31 cellular contexts compared by ENCODE assay signal in the genomic region with DNA sequence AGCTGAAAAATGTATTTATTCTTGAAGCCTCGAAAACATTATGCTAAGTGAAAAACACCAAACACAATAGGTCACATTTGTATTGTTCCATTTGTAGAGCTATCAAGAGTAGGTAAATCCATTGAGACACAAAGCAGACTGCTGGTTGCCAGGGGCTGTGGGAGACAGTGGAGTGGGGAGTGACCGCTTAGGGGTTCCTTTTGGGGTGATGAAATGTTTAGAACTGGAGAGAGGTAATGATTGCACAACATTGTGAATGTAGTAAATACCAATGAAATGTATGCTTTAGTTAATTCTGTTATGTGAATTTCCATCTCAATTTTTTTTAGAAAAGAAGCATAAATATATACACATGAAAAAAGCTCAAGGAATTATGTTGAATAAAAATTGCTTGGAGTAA.
"Had no signal": no experiment of that assay in that cellular context is flagged by ENCODE, and none has a peak within 500 bp of the region (broad histone marks: within the 10 kb centered on the region; RNA-seq: fewer than 3 reads in every experiment).

No MANE protein-coding gene starts in this region.

- H3K27me3 ChIP-seq: brain microvascular endothelial cell, Peyer's patch, SJSA1 had no signal

- H3K9me3 ChIP-seq: Peyer's patch, SJSA1, SK-N-SH had no signal

- DNase-seq: activated CD4-positive, alpha-beta memory T cell treated with anti-CD3 and anti-CD28 coated beads for 36 hours; activated CD4-positive, alpha-beta T cell treated with anti-CD3 and anti-CD28 coated beads, Interleukin-2, amount 50 U/mL, for 1 hour; activated CD8-positive, alpha-beta memory T cell treated with anti-CD3 and anti-CD28 coated beads for 24 hours; activated CD8-positive, alpha-beta memory T cell treated with anti-CD3 and anti-CD28 coated beads, Interleukin-2, amount 10 ng/mL, durations not matched to agents 7 days and 5 days; activated gamma-delta T cell treated with Interleukin-2 at 50 U/mL for 16 hours; activated naive CD4-positive, alpha-beta T cell treated with anti-CD3 and anti-CD28 coated beads for 36 hours; activated T-cell treated with anti-CD3 and anti-CD28 coated beads, Interleukin-2, amount 50 U/mL, for 4 hours; amniotic stem cell; aorta; brain microvascular endothelial cell; central memory CD4-positive, alpha-beta T cell; NCI-H1048; NCI-H1105 treated with DMSO at 0.1 percent for 48 hours; NCI-H1436 treated with DMSO at 0.1 percent for 48 hours; NCI-H1694 treated with DMSO at 0.1 percent for 48 hours; NCI-H2029; NCI-H510A; NCI-H526; NCI-H748 treated with DMSO at 0.1 percent for 48 hours; NK-92 treated with Interleukin-12 subunit alpha and Interleukin-12 subunit beta, amount 100 ng/mL, for 24 hours; PC-3; Peyer's patch; RPMI8226; SHP77 treated with DMSO at 0.1 percent for 48 hours; SK-N-SH had no signal

- H3K4me3 Mint-ChIP-seq: activated CD4-positive, alpha-beta memory T cell treated with anti-CD3 and anti-CD28 coated beads for 36 hours; activated CD8-positive, alpha-beta memory T cell treated with anti-CD3 and anti-CD28 coated beads, Interleukin-2, amount 10 ng/mL, durations not matched to agents 7 days and 5 days; activated naive CD4-positive, alpha-beta T cell treated with anti-CD3 and anti-CD28 coated beads for 36 hours; activated T-cell treated with anti-CD3 and anti-CD28 coated beads, Interleukin-2, amount 50 U/mL, for 4 hours; activated T-helper 1 cell treated with anti-CD3 and anti-CD28 coated beads, Interleukin-12 subunit alpha, Interleukin-12 subunit beta, Interleukin-2, Interleukin-4 antibody, amounts not matched to agents 30 ng/mL and 10 ng/mL and 1 ng/mL, durations not matched to agents 14 hours and 24 hours and 36 hours; T-helper 1 cell treated with Interleukin-12 subunit alpha and Interleukin-12 subunit beta and Interleukin-4 antibody, amounts not matched to agents 30 μg/mL and 1 μg/mL, for 36 hours; T-helper 2 cell treated with Interferon-gamma antibody and Interleukin-4, amounts not matched to agents 5 μg/mL and 100 μg/mL, for 36 hours had no signal

- H3K9ac ChIP-seq: SK-N-SH had no signal

- H3K27me3 Mint-ChIP-seq: activated CD4-positive, alpha-beta memory T cell treated with anti-CD3 and anti-CD28 coated beads for 36 hours; activated CD8-positive, alpha-beta memory T cell treated with anti-CD3 and anti-CD28 coated beads, Interleukin-2, amount 10 ng/mL, durations not matched to agents 7 days and 5 days had no signal

- H3K4me3 ChIP-seq: Peyer's patch, SJSA1 had no signal

- H3K4me1 ChIP-seq: Peyer's patch, SJSA1 had no signal

- H3K4me1 Mint-ChIP-seq: activated CD8-positive, alpha-beta memory T cell treated with anti-CD3 and anti-CD28 coated beads, Interleukin-2, amount 10 ng/mL, durations not matched to agents 7 days and 5 days had no signal

- ATAC-seq: activated CD8-positive, alpha-beta memory T cell treated with anti-CD3 and anti-CD28 coated beads, Interleukin-2, amount 10 ng/mL, durations not matched to agents 7 days and 5 days; activated naive CD4-positive, alpha-beta T cell treated with anti-CD3 and anti-CD28 coated beads, Interleukin-2, amount 50 U/mL, for 72 hours; activated T-cell treated with anti-CD3 and anti-CD28 coated beads, Interleukin-2, amount 50 U/mL, for 4 hours; PC-3 had no signal

- H3K4me2 ChIP-seq: SK-N-SH had no signal

- FAIRE-seq: TTC549 had no signal

- H3K27ac ChIP-seq: brain microvascular endothelial cell, Peyer's patch, SJSA1 had no signal

- H3K27ac Mint-ChIP-seq: activated CD4-positive, alpha-beta memory T cell treated with anti-CD3 and anti-CD28 coated beads for 36 hours; activated CD8-positive, alpha-beta memory T cell treated with anti-CD3 and anti-CD28 coated beads, Interleukin-2, amount 10 ng/mL, durations not matched to agents 7 days and 5 days; activated naive CD4-positive, alpha-beta T cell treated with anti-CD3 and anti-CD28 coated beads for 36 hours; activated naive CD4-positive, alpha-beta T cell treated with anti-CD3 and anti-CD28 coated beads, Interleukin-2, amount 50 U/mL, for 72 hours; activated T-helper 1 cell treated with anti-CD3 and anti-CD28 coated beads, Interleukin-12 subunit alpha, Interleukin-12 subunit beta, Interleukin-2, Interleukin-4 antibody, amounts not matched to agents 30 ng/mL and 10 ng/mL and 1 ng/mL, durations not matched to agents 14 hours and 24 hours and 36 hours; T-helper 1 cell treated with Interleukin-12 subunit alpha and Interleukin-12 subunit beta and Interleukin-4 antibody, amounts not matched to agents 30 μg/mL and 1 μg/mL, for 36 hours; T-helper 2 cell treated with Interferon-gamma antibody and Interleukin-4, amounts not matched to agents 5 μg/mL and 100 μg/mL, for 36 hours had no signal

- H3K9me3 Mint-ChIP-seq: activated naive CD4-positive, alpha-beta T cell treated with anti-CD3 and anti-CD28 coated beads for 36 hours; activated naive CD4-positive, alpha-beta T cell treated with anti-CD3 and anti-CD28 coated beads, Interleukin-2, amount 50 U/mL, for 72 hours; activated T-cell treated with anti-CD3 and anti-CD28 coated beads, Interleukin-2, amount 50 U/mL, for 4 hours; activated T-helper 1 cell treated with anti-CD3 and anti-CD28 coated beads, Interleukin-12 subunit alpha, Interleukin-12 subunit beta, Interleukin-2, Interleukin-4 antibody, amounts not matched to agents 30 ng/mL and 10 ng/mL and 1 ng/mL, durations not matched to agents 14 hours and 24 hours and 36 hours; T-helper 2 cell treated with Interferon-gamma antibody and Interleukin-4, amounts not matched to agents 5 μg/mL and 100 μg/mL, for 36 hours had no signal
